ENCODE assay signal across 8 cellular contexts in the genomic region with DNA sequence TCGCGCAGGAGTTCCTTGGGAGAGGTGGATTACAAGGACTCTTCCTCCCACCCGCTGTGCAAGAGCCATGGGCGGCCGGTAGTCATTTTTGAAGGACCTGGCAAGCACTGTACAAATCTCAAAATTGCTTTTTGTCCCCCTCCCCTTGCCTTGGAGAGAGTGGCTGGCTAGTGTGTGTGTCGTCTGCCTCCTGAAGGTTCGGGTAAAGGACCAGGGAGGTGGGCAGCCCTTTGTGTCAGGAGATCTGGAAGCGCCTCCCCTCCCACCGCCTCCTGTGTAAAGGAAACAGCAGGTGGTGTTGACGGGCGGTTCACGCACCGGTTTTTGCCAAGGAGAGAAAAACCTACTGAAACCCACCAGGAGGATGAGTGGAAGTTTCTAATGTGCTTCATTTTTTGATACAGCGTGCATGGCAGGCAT. TPM values are rescaled to one million over a fixed set of nuclear protein-coding genes. Genes with fewer than 3 reads are reported as not detected.
DNase-seq lines count a peak whose midpoint lies in the region; ATAC-seq and TF ChIP-seq lines count a peak whose summit lies in the region.

No MANE protein-coding gene starts in this region.

- peaks cover 41 to 55% (median 48%) of the 10 kb centered on the region in 4 donors for H3K4me1 Mint-ChIP-seq in CD4-positive, alpha-beta memory T cell

- 44 to 83% (median 52%) methylated on average over 1 to 14 of the region's 14 CpGs for WGBS in adrenal gland, 4 donors
- WGBS in lung, 2 donors: 37 to 43% methylated on average over 14 of the region's 14 CpGs
- WGBS in aorta, 2 donors: 42 to 43% methylated on average over 14 of the region's 14 CpGs

- peak overlapping the region; percentile 77 for H3K27ac ChIP-seq in CD4-positive, alpha-beta memory T cell (ENCODE audit: low read depth, low read length)
- H3K27ac ChIP-seq in adrenal gland (peak overlapping the region in 3 of 5 donors; percentile 81 to 93 (median 90)), lung (ENCODE audit: low read depth in 1 of 2, low read length in 1 of 2) (peak overlapping the region; percentile 88 to 98), aorta (ENCODE audit: low read depth in 1 of 2, low read length in 2 of 2) (no peak overlapping the region)

- H3K9me3 ChIP-seq in CD4-positive, alpha-beta memory T cell (ENCODE audit: control insufficient read depth in 1 of 2, low read length in 2 of 2): no peaks in the 10 kb centered on the region
- no peaks in the 10 kb centered on the region for H3K9me3 ChIP-seq in adrenal gland (replicated peaks in 1 of 3)
- no peaks in the 10 kb centered on the region for H3K9me3 ChIP-seq in lung (ENCODE audit: control insufficient read depth in 2 of 2, insufficient read depth in 1 of 2, low read length in 1 of 2)
- no peaks in the 10 kb centered on the region for H3K9me3 ChIP-seq in aorta (ENCODE audit: control insufficient read depth, low read length)

- POLR2A ChIA-PET in CD4-positive, alpha-beta memory T cell (lab: Charles Lee; ENCODE audit: partially characterized antibody): interaction anchor here (0.7 to 3.0 kb wide), 8 partner anchors 8 to 1169 kb away, joined by 3 to 34 read pairs (median 16); partner anchors contain the start of genes ACSS1, APMAP and PYGB

- peaks cover 28% of the 10 kb centered on the region for H3K4me1 ChIP-seq in CD4-positive, alpha-beta memory T cell (ENCODE audit: insufficient read depth, low read length)
- H3K4me1 ChIP-seq in adrenal gland (replicated peaks in 1 of 2): peaks cover 26 to 56% of the 10 kb centered on the region in 2 donors
- peaks cover 0 to 12% of the 10 kb centered on the region in 2 donors for H3K4me1 ChIP-seq in lung (ENCODE audit: control insufficient read depth in 2 of 2, insufficient read depth in 2 of 2, low read length in 2 of 2)
- peaks cover 0 to 3% of the 10 kb centered on the region in 2 donors for H3K4me1 ChIP-seq in aorta (ENCODE audit: control insufficient read depth in 1 of 2, insufficient read depth in 2 of 2, low read length in 2 of 2)

- peak overlapping the region; percentile 84 to 95 (median 88) for H3K27ac Mint-ChIP-seq in CD4-positive, alpha-beta memory T cell

- peak overlapping the region; percentile 85 to 95 (median 90) for H3K4me3 Mint-ChIP-seq in CD4-positive, alpha-beta memory T cell

- H3K27me3 ChIP-seq in CD4-positive, alpha-beta memory T cell (ENCODE audit: insufficient read depth, low read length): no peaks in the 10 kb centered on the region
- H3K27me3 ChIP-seq in adrenal gland: no peaks in the 10 kb centered on the region
- H3K27me3 ChIP-seq in lung (ENCODE audit: control insufficient read depth, insufficient read depth): no peaks in the 10 kb centered on the region
- no peaks in the 10 kb centered on the region for H3K27me3 ChIP-seq in aorta (ENCODE audit: control insufficient read depth in 1 of 2, insufficient read depth in 2 of 2, low read length in 1 of 2)

- H3K9me3 Mint-ChIP-seq in CD4-positive, alpha-beta memory T cell: no peaks in the 10 kb centered on the region

- CTCF ChIA-PET in CD4-positive, alpha-beta memory T cell (lab: Charles Lee; ENCODE audit: partially characterized antibody): interaction anchor here (0.8 to 1.2 kb wide), 2 partner anchors 138 to 201 kb away, joined by 3 read pairs; no protein-coding TSS in a partner anchor

- no peaks in the 10 kb centered on the region for H3K36me3 ChIP-seq in CD4-positive, alpha-beta memory T cell (ENCODE audit: insufficient read depth, low read length)
- H3K36me3 ChIP-seq in adrenal gland (replicated peaks in 1 of 2) (no peaks in the 10 kb centered on the region), lung (ENCODE audit: control insufficient read depth in 2 of 2, insufficient read depth in 2 of 2, low read length in 2 of 2) (no peaks in the 10 kb centered on the region), aorta (ENCODE audit: control insufficient read depth in 1 of 2, insufficient read depth in 2 of 2, low read length in 1 of 2) (no peaks in the 10 kb centered on the region)

- peak overlapping the region; percentile 82 to 85 for H3K4me3 ChIP-seq in CD4-positive, alpha-beta memory T cell (ENCODE audit: low read length in 2 of 2)
- H3K4me3 ChIP-seq in Jurkat, Clone E6-1 (ENCODE audit: low read length): peak overlapping the region; percentile 89
- H3K4me3 ChIP-seq in adrenal gland (peak overlapping the region in 2 of 4 donors; percentile 81 to 88), lung (peak overlapping the region; percentile 57), aorta (ENCODE audit: low read length in 2 of 2) (peak overlapping the region; percentile 69 to 77)

- DNase-seq in CD4-positive, alpha-beta memory T cell: peak in 1 of 5 donors; percentile 7
- no peak for DNase-seq in Jurkat, Clone E6-1 (ENCODE audit: low read depth, low spot score)
- DNase-seq in adrenal gland: peak in 1 of 7 donors; percentile 31
- no peak for DNase-seq in lung (ENCODE audit: low spot score)
- DNase-seq in aorta: no peak
- DNase-seq in UCSD-AML1 (lab: John Stamatoyannopoulos, UW; ENCODE audit: unreplicated experiment): no peak
- no peak for DNase-seq in GF-D8 (lab: John Stamatoyannopoulos, UW)

- TF ChIP-seq POLR2A in adrenal gland (IDR thresholded peaks at IDR 0.05): no peak

- no peak for ATAC-seq in lung (ENCODE audit: insufficient read depth, low FRiP score)
- no peak for ATAC-seq in aorta (ENCODE audit: low FRiP score)
- no peak for ATAC-seq in HG02759 (IDR thresholded peaks at IDR 0.05; ENCODE audit: unreplicated experiment)

- H3K27me3 Mint-ChIP-seq in CD4-positive, alpha-beta memory T cell: no peaks in the 10 kb centered on the region

- intact Hi-C loops in CD4-positive, alpha-beta memory T cell (cut with micrococcal nuclease): loop anchor here (1.0 to 5.0 kb wide), 4 partner anchors 195 to 1774 kb away; partner anchors contain the start of genes NAPB and ZNF337
- intact Hi-C loops in adrenal gland (cut with DNase I) (no loop called here), aorta (cut with DNase I) (loop anchor here (2.0 to 10.0 kb wide), 4 partner anchors 52 to 204 kb away; partner anchors contain the start of genes APMAP (in 2 of the 2), ABHD12 (in 1 of the 2) and PYGB (in 1 of the 2))

- peaks cover 0 to 6% of the 10 kb centered on the region in 2 donors for H3K36me3 Mint-ChIP-seq in CD4-positive, alpha-beta memory T cell

- TF ChIP-seq CTCF in adrenal gland (IDR thresholded peaks at IDR 0.05): no peak
- no peak for TF ChIP-seq CTCF in lung (IDR thresholded peaks at IDR 0.05; ENCODE audit: control extremely low read depth, extremely low read depth)

RNA-seq across cellular contexts. Expression of gene ENTPD6, which starts 1.2 kb away (rescaled TPM):
- 10 to 100 TPM; 90.2 to 94.3 TPM for total RNA-seq in CD4-positive, alpha-beta memory T cell
- 10 to 100 TPM; 42.1 to 45.8 TPM for polyA plus RNA-seq in CD4-positive, alpha-beta memory T cell
- 64.8 TPM for polyA plus RNA-seq in Jurkat, Clone E6-1 (2012; ENCODE audit: insufficient read depth, insufficient read length)
- total RNA-seq in adrenal gland (100 to 1,000 TPM in 5 of 8 donors, 10 to 100 TPM in 3; 51.0 to 120 (median 107) TPM), lung (10 to 100 TPM; 33.8 to 78.8 TPM), aorta (10 to 100 TPM; 68.8 to 69.8 TPM)
- polyA plus RNA-seq in adrenal gland (100 to 1,000 TPM in 2 of 3 donors, 10 to 100 TPM in 1; 30.9 to 260 (median 153) TPM), lung (10 to 100 TPM; 52.0 to 52.5 TPM), aorta (100 to 1,000 TPM in 1 of 2 donors, 10 to 100 TPM in 1; 25.5 to 111 TPM)

RNA-seq across cellular contexts. Expression of gene PYGB, which starts 51.2 kb away (rescaled TPM):
- total RNA-seq in CD4-positive, alpha-beta memory T cell: 10 to 100 TPM; 34.0 to 35.6 TPM
- 10 to 100 TPM; 28.3 to 34.3 TPM for polyA plus RNA-seq in CD4-positive, alpha-beta memory T cell
- polyA plus RNA-seq in Jurkat, Clone E6-1 (2012; ENCODE audit: insufficient read depth, insufficient read length): 29.3 TPM
- total RNA-seq in adrenal gland: 100 to 1,000 TPM in 3 of 8 donors, 10 to 100 TPM in 5; 39.2 to 118 (median 82.9) TPM
- 10 to 100 TPM; 15.7 to 80.0 (median 35.9) TPM for polyA plus RNA-seq in adrenal gland
- total RNA-seq in lung: 10 to 100 TPM; 30.3 to 90.3 TPM
- 10 to 100 TPM; 33.0 to 61.6 TPM for polyA plus RNA-seq in lung
- 10 to 100 TPM; 92.8 to 95.2 TPM for total RNA-seq in aorta
- polyA plus RNA-seq in aorta: 100 to 1,000 TPM in 1 of 2 donors, 10 to 100 TPM in 1; 37.9 to 143 TPM

Comparison
In these comparisons a context has a peak if more than half of its experiments do, and no peak if none do; other contexts are left out.
1. H3K27ac ChIP-seq: peak in CD4-positive, alpha-beta memory T cell (single experiment), adrenal gland (3 of 5) and lung (2 of 2); none in aorta (0 of 2).
2. intact Hi-C loops: an anchor here in CD4-positive, alpha-beta memory T cell (1.0 to 5.0 kb wide) and aorta (2.0 to 10.0 kb wide); none called in adrenal gland.